ENCODE assay signal across 35 cellular contexts in the genomic region with DNA sequence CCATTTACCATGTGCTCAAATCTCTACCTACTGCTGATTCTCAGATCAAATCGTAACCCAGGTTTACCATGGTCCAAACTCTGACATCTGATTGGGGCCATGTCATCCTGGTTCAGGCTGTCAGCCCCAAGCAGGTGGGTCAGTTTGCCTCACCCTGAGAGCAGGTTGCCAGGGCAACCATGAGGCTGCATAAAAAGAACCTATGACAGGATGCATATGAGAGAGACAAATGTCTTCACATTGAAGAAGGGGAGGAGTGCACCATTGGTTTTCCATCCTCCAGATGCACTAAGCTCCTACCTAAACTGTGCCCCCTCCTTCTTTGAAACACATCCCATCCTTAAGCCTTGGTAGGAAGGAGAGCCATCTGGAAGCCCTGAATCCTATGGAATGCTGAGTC. TPM values are rescaled to one million over a fixed set of nuclear protein-coding genes. Genes with fewer than 3 reads are reported as not detected.
"Had no signal": no experiment of that assay in that cellular context is flagged by ENCODE, and none has a peak within 500 bp of the region (broad histone marks: within the 10 kb centered on the region; RNA-seq: fewer than 3 reads in every experiment).

No MANE protein-coding gene starts in this region.

- H3K9me3 ChIP-seq: adrenal gland, esophagus muscularis mucosa, heart left ventricle, left lung, lower lobe of right lung, prostate gland, sigmoid colon, uterus had no signal

- H3K4me2 ChIP-seq: neural progenitor cell had no signal

- H3K27me3 ChIP-seq: adrenal gland, cardiac muscle cell, esophagus muscularis mucosa, foreskin keratinocyte, heart left ventricle, left lung, neural progenitor cell, sigmoid colon, uterus had no signal

- H3K27ac ChIP-seq: adrenal gland, cardiac muscle cell, esophagus muscularis mucosa, foreskin keratinocyte, heart left ventricle, left lung, lower lobe of right lung, neural progenitor cell, prostate gland, sigmoid colon, uterus had no signal

- FAIRE-seq: small intestine, TTC549 had no signal

- DNase-seq: activated CD4-positive, alpha-beta memory T cell treated with anti-CD3 and anti-CD28 coated beads for 36 hours; activated CD4-positive, alpha-beta T cell treated with anti-CD3 and anti-CD28 coated beads, Interleukin-2, amount 10 ng/mL, durations not matched to agents 24 days and 14 days; activated CD4-positive, CD25-positive, alpha-beta regulatory T cell treated with anti-CD3 and anti-CD28 coated beads, Interleukin-2, amount 50 U/mL, for 72 hours; activated CD8-positive, alpha-beta memory T cell treated with anti-CD3 and anti-CD28 coated beads, Interleukin-2, amount 50 U/mL, for 4 hours; activated effector memory CD4-positive, alpha-beta T cell treated with anti-CD3 and anti-CD28 coated beads, Interleukin-2, amount 50 U/mL, for 16 hours; activated naive CD4-positive, alpha-beta T cell treated with anti-CD3 and anti-CD28 coated beads for 36 hours; activated naive CD8-positive, alpha-beta T cell treated with anti-CD3 and anti-CD28 coated beads for 36 hours; activated T-cell treated with anti-CD3 and anti-CD28 coated beads, Interleukin-2, amount 50 U/mL, for 1 hour; aorta; cortex of kidney; foreskin keratinocyte; heart left ventricle; left lung; lower lobe of right lung; mesenchymal stem cell; natural killer cell; retina; sigmoid colon; small intestine; stimulated activated CD4-positive, alpha-beta T cell treated with anti-CD3 and anti-CD28 coated beads, Interleukin-4, amount 100 ng/mL, for 24 hours; stimulated activated naive CD8-positive, alpha-beta T cell treated with anti-CD3 and anti-CD28 coated beads, Interleukin-15, amount 100 ng/mL, for 72 hours; T-helper 9 cell; uterus had no signal

- H2AFZ ChIP-seq: neural progenitor cell had no signal

- ATAC-seq: foreskin keratinocyte; heart left ventricle; left lung; natural killer cell; stimulated activated effector memory CD8-positive, alpha-beta T cell treated with anti-CD3 and anti-CD28 coated beads, Interleukin-12 subunit alpha, Interleukin-12 subunit beta, amount 100 ng/mL, for 72 hours; stimulated activated naive CD8-positive, alpha-beta T cell treated with anti-CD3 and anti-CD28 coated beads, Interleukin-15, amount 100 ng/mL, for 72 hours had no signal

- H3K36me3 ChIP-seq: adrenal gland, cardiac muscle cell, esophagus muscularis mucosa, heart left ventricle, left lung, lower lobe of right lung, neural progenitor cell, prostate gland, sigmoid colon, uterus had no signal

- H3K9ac ChIP-seq: neural progenitor cell had no signal

- H3K4me1 ChIP-seq: adrenal gland, esophagus muscularis mucosa, foreskin keratinocyte, heart left ventricle, left lung, lower lobe of right lung, neural progenitor cell, prostate gland, sigmoid colon, uterus had no signal

- H3K4me3 ChIP-seq: adrenal gland, cardiac muscle cell, esophagus muscularis mucosa, heart left ventricle, left lung, lower lobe of right lung, neural progenitor cell, prostate gland, sigmoid colon, uterus had no signal

RNA-seq across cellular contexts. Expression of a gene that starts 10.2 kb away (rescaled TPM):
- total RNA-seq: activated CD4-positive, alpha-beta memory T cell treated with anti-CD3 and anti-CD28 coated beads for 36 hours; activated CD4-positive, alpha-beta T cell treated with anti-CD3 and anti-CD28 coated beads, Interleukin-2, amount 10 ng/mL, durations not matched to agents 24 days and 14 days; activated CD8-positive, alpha-beta memory T cell treated with anti-CD3 and anti-CD28 coated beads for 36 hours; activated naive CD4-positive, alpha-beta T cell treated with anti-CD3 and anti-CD28 coated beads for 36 hours; activated naive CD8-positive, alpha-beta T cell treated with anti-CD3 and anti-CD28 coated beads for 36 hours; activated T-helper 1 cell treated with anti-CD3 and anti-CD28 coated beads, Interleukin-12 subunit alpha, Interleukin-12 subunit beta, Interleukin-2, Interleukin-4 antibody, amounts not matched to agents 30 ng/mL and 10 ng/mL and 1 ng/mL, durations not matched to agents 14 hours and 24 hours and 36 hours; cardiac muscle cell; chondrocyte; esophagus muscularis mucosa; foreskin keratinocyte; lower lobe of right lung; natural killer cell; omental fat pad; prostate gland; sigmoid colon had no signal
- polyA plus RNA-seq: cardiac muscle cell, foreskin keratinocyte had no signal

RNA-seq across cellular contexts. Expression of a gene that starts 11.3 kb away (rescaled TPM):
- total RNA-seq: activated CD4-positive, alpha-beta memory T cell treated with anti-CD3 and anti-CD28 coated beads for 36 hours; activated CD4-positive, alpha-beta T cell treated with anti-CD3 and anti-CD28 coated beads, Interleukin-2, amount 10 ng/mL, durations not matched to agents 24 days and 14 days; activated CD8-positive, alpha-beta memory T cell treated with anti-CD3 and anti-CD28 coated beads for 36 hours; activated naive CD8-positive, alpha-beta T cell treated with anti-CD3 and anti-CD28 coated beads for 36 hours; activated T-helper 1 cell treated with anti-CD3 and anti-CD28 coated beads, Interleukin-12 subunit alpha, Interleukin-12 subunit beta, Interleukin-2, Interleukin-4 antibody, amounts not matched to agents 30 ng/mL and 10 ng/mL and 1 ng/mL, durations not matched to agents 14 hours and 24 hours and 36 hours; cardiac muscle cell; chondrocyte; foreskin keratinocyte; lower lobe of right lung; mononuclear cell; natural killer cell; prostate gland; sigmoid colon; uterus had no signal
- polyA plus RNA-seq: cardiac muscle cell had no signal
